Comparison of ENCODE assay signal across 9 cellular contexts in genomic region chr13:27406178-27406939, GRCh38. TPM values are rescaled to one million over a fixed set of nuclear protein-coding genes. Genes with fewer than 3 reads are reported as not detected.
DNase-seq lines count a peak whose midpoint lies in the region; ATAC-seq, FAIRE-seq and TF ChIP-seq lines count a peak whose summit lies in the region.
"Had no signal": no experiment of that assay in that cellular context is flagged by ENCODE, and none has a peak within 500 bp of the region (broad histone marks: within the 10 kb centered on the region; RNA-seq: fewer than 3 reads in every experiment).

No MANE protein-coding gene starts in this region.

- ATAC-seq in CD8-positive, alpha-beta T cell, result peak; percentile 56
- ATAC-seq in HG02678 (IDR thresholded peaks at IDR 0.05; ENCODE audit: unreplicated experiment) (no peak), GM19328 (IDR thresholded peaks at IDR 0.05; ENCODE audit: unreplicated experiment) (no peak)

- no peaks in the 10 kb centered on the region for H3K4me1 ChIP-seq in CD8-positive, alpha-beta T cell (ENCODE audit: insufficient read depth, low read length)
- H3K4me1 ChIP-seq in adrenal gland (replicated peaks in 1 of 2), result no peaks in the 10 kb centered on the region
- peaks cover 8% of the 10 kb centered on the region for H3K4me1 ChIP-seq in keratinocyte (ENCODE audit: control insufficient read depth, extremely low read depth, insufficient read depth, low read length)

- H4K20me1 ChIP-seq in keratinocyte (ENCODE audit: control insufficient read depth, extremely low read depth, insufficient read depth, low read length), result no peaks in the 10 kb centered on the region

- H3K9me3 ChIP-seq in CD8-positive, alpha-beta T cell (ENCODE audit: low read length), result no peaks in the 10 kb centered on the region
- H3K9me3 ChIP-seq in adrenal gland (replicated peaks in 1 of 3) (no peaks in the 10 kb centered on the region), keratinocyte (ENCODE audit: control insufficient read depth, low read depth, low read length) (no peaks in the 10 kb centered on the region)

- H3K36me3 ChIP-seq in CD8-positive, alpha-beta T cell (ENCODE audit: insufficient read depth, low read length), result no peaks in the 10 kb centered on the region
- H3K36me3 ChIP-seq in adrenal gland (replicated peaks in 1 of 2), result no peaks in the 10 kb centered on the region
- H3K36me3 ChIP-seq in keratinocyte (ENCODE audit: control insufficient read depth in 2 of 2, extremely low read depth in 1 of 2, insufficient read depth in 2 of 2, low read length in 2 of 2), result no peaks in the 10 kb centered on the region
- H3K36me3 ChIP-seq: SJCRH30 had no signal

- no peaks in the 10 kb centered on the region for H3K27me3 ChIP-seq in CD8-positive, alpha-beta T cell (ENCODE audit: insufficient read depth, low read length)
- H3K27me3 ChIP-seq in adrenal gland (peaks cover 2% of the 10 kb centered on the region), keratinocyte (ENCODE audit: control insufficient read depth, extremely low read depth, insufficient read depth, low read length) (peaks cover 4% of the 10 kb centered on the region)
- H3K27me3 ChIP-seq: SJCRH30 had no signal

- TF ChIP-seq POLR2A in adrenal gland (IDR thresholded peaks at IDR 0.05), result no peak

- intact Hi-C loops in CD8-positive, alpha-beta T cell (cut with DNase I, micrococcal nuclease), result loop anchor here (1.0 to 5.0 kb wide), 8 partner anchors 18 to 420 kb away; partner anchors contain the start of genes MTIF3 (in 2 of the 2), GTF3A (in 1 of the 2) and POLR1D (in 1 of the 2)
- intact Hi-C loops in adrenal gland (cut with DNase I), result loop anchor here in 1 of 2 donors (10.0 kb wide), 1 partner anchor 418 kb away; no protein-coding TSS in a partner anchor

- no peak overlapping the region for H3K27ac ChIP-seq in CD8-positive, alpha-beta T cell (ENCODE audit: low read depth, low read length)
- H3K27ac ChIP-seq in adrenal gland (no peak overlapping the region), keratinocyte (ENCODE audit: control insufficient read depth, insufficient read depth, low read length) (no peak overlapping the region)

- peak; percentile 54 for TF ChIP-seq CTCF in CD8-positive, alpha-beta T cell (IDR thresholded peaks at IDR 0.05)
- TF ChIP-seq CTCF in adrenal gland (IDR thresholded peaks at IDR 0.05) (peak; percentile 42 to 75 (median 62)), keratinocyte (optimal IDR thresholded peaks at IDR 0.05 in 1 of 3, IDR thresholded peaks at IDR 0.05 in 1 of 3, conservative IDR thresholded peaks at IDR 0.05 in 1 of 3; ENCODE audit: extremely low read depth in 1 of 3, insufficient read depth in 2 of 3, low read length in 3 of 3) (peak; percentile 43 to 68 (median 48))

- peak in 5 of 7 experiments; percentile 18 to 62 (median 34) for DNase-seq in CD8-positive, alpha-beta T cell
- DNase-seq in GM19239 (ENCODE audit: insufficient read length, low spot score) (peak; percentile 48), NCI-H748 (lab: John Stamatoyannopoulos, UW; ENCODE audit: unreplicated experiment) (peak; percentile 99), adrenal gland (peak in 3 of 7 donors; percentile 23 to 43 (median 31)), keratinocyte (ENCODE audit: low read depth, low spot score) (no peak), urothelium cell line (ENCODE audit: low spot score) (peak; percentile 31)

- FAIRE-seq in GM19239 (lab: Jason Lieb, UNC) (peak; percentile 78), keratinocyte (lab: Jason Lieb, UNC) (no peak), urothelium cell line (lab: Jason Lieb, UNC) (no peak)

- H2AFZ ChIP-seq in keratinocyte (ENCODE audit: control insufficient read depth, low read length), result no peak overlapping the region

- H3K4me1 Mint-ChIP-seq in CD8-positive, alpha-beta T cell (ENCODE audit: low read depth), result peaks cover 4% of the 10 kb centered on the region

- no peak overlapping the region for H3K9ac ChIP-seq in keratinocyte (ENCODE audit: control insufficient read depth, extremely low read depth, insufficient read depth, low read length)

- dilution Hi-C loops in keratinocyte (cut with MboI; ENCODE audit: extremely low pct_ligation_motif_present, low sequenced_read_pairs), result no loop called here

- POLR2A ChIA-PET in CD8-positive, alpha-beta T cell (lab: Charles Lee), result interaction anchor here (1.3 kb wide), 1 partner anchor 17 kb away, joined by 3 read pairs; no protein-coding TSS in a partner anchor

- no peaks in the 10 kb centered on the region for H3K27me3 Mint-ChIP-seq in CD8-positive, alpha-beta T cell (ENCODE audit: low read depth)

- no peaks in the 10 kb centered on the region for H3K9me1 ChIP-seq in keratinocyte (ENCODE audit: control insufficient read depth, extremely low read depth, insufficient read depth, low read length)

- no peak overlapping the region for H3K27ac Mint-ChIP-seq in CD8-positive, alpha-beta T cell

- H3K4me3 ChIP-seq in CD8-positive, alpha-beta T cell (ENCODE audit: low read depth, low read length), result no peak overlapping the region
- H3K4me3 ChIP-seq in adrenal gland, result no peak overlapping the region
- no peak overlapping the region for H3K4me3 ChIP-seq in keratinocyte (ENCODE audit: control insufficient read depth in 2 of 3, extremely low read depth in 1 of 3, insufficient read depth in 2 of 3, low read depth in 1 of 3, low read length in 3 of 3)
- H3K4me3 ChIP-seq: SJCRH30 had no signal

- no peaks in the 10 kb centered on the region for H3K36me3 Mint-ChIP-seq in CD8-positive, alpha-beta T cell

- CTCF ChIA-PET in CD8-positive, alpha-beta T cell (lab: Charles Lee), result interaction anchor here (0.7 to 5.2 kb wide), 21 partner anchors 9 to 422 kb away, joined by 3 to 65 read pairs (median 3); partner anchors contain the start of gene POLR1D

- H3K4me2 ChIP-seq in keratinocyte (ENCODE audit: control insufficient read depth, extremely low read depth, insufficient read depth, low read depth, low read length), result no peak overlapping the region

- WGBS in adrenal gland, 4 donors, result 71 to 74% (median 73%) methylated on average over 8 to 12 of the region's 12 CpGs

- no peaks in the 10 kb centered on the region for H3K9me3 Mint-ChIP-seq in CD8-positive, alpha-beta T cell

- H3K4me3 Mint-ChIP-seq in CD8-positive, alpha-beta T cell, result no peak overlapping the region

- no peaks in the 10 kb centered on the region for H3K79me2 ChIP-seq in keratinocyte (ENCODE audit: control insufficient read depth, insufficient read depth, low read length)

RNA-seq across cellular contexts. Expression of gene GTF3A, which starts 18.1 kb away (rescaled TPM):
- 100 to 1,000 TPM; 157 TPM for total RNA-seq in CD8-positive, alpha-beta T cell
- 100 to 1,000 TPM in 3 of 8 donors, 10 to 100 TPM in 5; 55.2 to 265 (median 82.8) TPM for total RNA-seq in adrenal gland
- 100 to 1,000 TPM; 153 to 239 (median 168) TPM for polyA plus RNA-seq in adrenal gland
- 41.5 to 97.8 TPM (median 95.5 TPM) in 3 replicates for polyA plus RNA-seq in keratinocyte
- polyA plus RNA-seq in keratinocyte (2011; ENCODE audit: low read depth), result 138 TPM
- 72.7 and 138 TPM in 2 replicates for polyA plus RNA-seq in keratinocyte (2011; cell fraction: cytosol; rRNA removed)
- 16.5 and 23.1 TPM in 2 replicates for polyA plus RNA-seq in keratinocyte (2011; cell fraction: nucleus; rRNA removed)
- polyA plus RNA-seq in keratinocyte (2012; ENCODE audit: low replicate concordance), result 58.6 and 74.2 TPM in 2 replicates
- 22.1 to 48.6 TPM (median 36.3 TPM) in 3 replicates for polyA minus RNA-seq in keratinocyte
- polyA minus RNA-seq in keratinocyte (2011; cell fraction: cytosol; rRNA and poly(A)+ RNA removed), result 57.7 TPM
- polyA minus RNA-seq in keratinocyte (2011; cell fraction: nucleus; rRNA and poly(A)+ RNA removed), result 4.9 and 11.0 TPM in 2 replicates

RNA-seq across cellular contexts. Expression of gene MTIF3, which starts 44.0 kb away (rescaled TPM):
- 10 to 100 TPM; 12.7 to 13.0 TPM for total RNA-seq in CD8-positive, alpha-beta T cell
- 100 to 1,000 TPM in 1 of 8 donors, 10 to 100 TPM in 7; 51.9 to 110 (median 74.1) TPM for total RNA-seq in adrenal gland
- polyA plus RNA-seq in adrenal gland, result 100 to 1,000 TPM in 2 of 3 donors, 10 to 100 TPM in 1; 89.6 to 181 (median 147) TPM
- 41.4 to 58.0 TPM (median 56.1 TPM) in 3 replicates for polyA plus RNA-seq in keratinocyte
- polyA plus RNA-seq in keratinocyte (2011; ENCODE audit: low read depth), result 57.9 TPM
- 65.4 and 96.7 TPM in 2 replicates for polyA plus RNA-seq in keratinocyte (2011; cell fraction: cytosol; rRNA removed)
- 48.4 and 56.7 TPM in 2 replicates for polyA plus RNA-seq in keratinocyte (2011; cell fraction: nucleus; rRNA removed)
- 35.8 and 46.3 TPM in 2 replicates for polyA plus RNA-seq in keratinocyte (2012; ENCODE audit: low replicate concordance)
- polyA minus RNA-seq in keratinocyte, result 5.3 to 24.9 TPM (median 16.5 TPM) in 3 replicates
- polyA minus RNA-seq in keratinocyte (2011; cell fraction: cytosol; rRNA and poly(A)+ RNA removed), result 9.2 TPM
- 5.4 and 11.7 TPM in 2 replicates for polyA minus RNA-seq in keratinocyte (2011; cell fraction: nucleus; rRNA and poly(A)+ RNA removed)
